13 cellular contexts compared by ENCODE assay signal in the genomic region with DNA sequence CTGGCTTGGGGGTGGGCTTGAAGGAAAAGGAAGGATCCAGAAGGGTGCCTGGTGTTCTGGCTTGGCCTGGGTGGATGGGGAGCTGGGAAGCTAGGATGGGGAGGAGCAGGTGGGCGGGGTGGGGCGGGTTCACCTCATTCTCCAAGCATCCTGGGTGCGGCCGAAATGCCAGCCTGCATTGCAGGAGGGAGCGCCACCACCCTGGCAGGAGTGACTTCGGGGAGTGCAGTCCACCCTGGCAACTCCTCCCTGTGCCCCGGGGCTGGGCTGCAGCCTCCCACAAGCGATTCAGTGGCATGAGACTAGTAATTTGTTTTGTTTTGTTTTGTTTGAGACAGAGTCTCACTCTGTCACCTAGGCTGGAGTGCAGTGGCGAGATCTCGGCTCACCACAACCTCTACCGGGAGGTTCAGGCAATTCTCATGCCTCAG. TPM values are rescaled to one million over a fixed set of nuclear protein-coding genes. Genes with fewer than 3 reads are reported as not detected.
A peak's percentile ranks its signal among the peaks of the same experiment; 100 is the strongest.
DNase-seq lines count a peak whose midpoint lies in the region; ATAC-seq and TF ChIP-seq lines count a peak whose summit lies in the region.
"Had no signal": no experiment of that assay in that cellular context is flagged by ENCODE, and none has a peak within 500 bp of the region (broad histone marks: within the 10 kb centered on the region; RNA-seq: fewer than 3 reads in every experiment).

No MANE protein-coding gene starts in this region.

- H3K18ac ChIP-seq in IMR-90 (ENCODE audit: low read depth, low read length) = no peak overlapping the region

- no peaks in the 10 kb centered on the region for H3K36me3 ChIP-seq in IMR-90 (ENCODE audit: control insufficient read depth, insufficient read depth, low read length)
- H3K36me3 ChIP-seq: uterus had no signal

- H3K9ac ChIP-seq in IMR-90 (ENCODE audit: low read depth, low read length) = no peak overlapping the region

- no peak overlapping the region for H3K14ac ChIP-seq in IMR-90 (replicated peaks; ENCODE audit: low read depth, low read length)

- no peak overlapping the region for H3K4me3 Mint-ChIP-seq in activated CD8-positive, alpha-beta T cell treated with anti-CD3 and anti-CD28 coated beads for 36 hours
- peak overlapping the region; percentile 39 to 82 (median 63) for H3K4me3 Mint-ChIP-seq in naive thymus-derived CD8-positive, alpha-beta T cell

- no peaks in the 10 kb centered on the region for H3K79me1 ChIP-seq in IMR-90 (ENCODE audit: low read depth in 1 of 2, low read length in 2 of 2)

- TF ChIP-seq CTCF in IMR-90 (conservative IDR thresholded peaks at IDR 0.05; ENCODE audit: low read depth, low read length) = no peak
- no peak for TF ChIP-seq CTCF in activated CD8-positive, alpha-beta T cell treated with anti-CD3 and anti-CD28 coated beads for 36 hours (IDR thresholded peaks at IDR 0.05)
- no peak for TF ChIP-seq CTCF in GM13976 (IDR thresholded peaks at IDR 0.05; ENCODE audit: borderline replicate concordance, control extremely low read depth, extremely low read depth, insufficient read depth, missing control alignments)

- H3K56ac ChIP-seq in IMR-90 (ENCODE audit: extremely low read depth, insufficient read depth, low read length) = no peak overlapping the region

- ATAC-seq in IMR-90 (ENCODE audit: low read depth) = no peak
- ATAC-seq in activated CD8-positive, alpha-beta T cell treated with anti-CD3 and anti-CD28 coated beads for 36 hours = peak; percentile 27
- peak; percentile 35 to 39 for ATAC-seq in naive thymus-derived CD8-positive, alpha-beta T cell
- ATAC-seq in HG03571 (IDR thresholded peaks at IDR 0.05; ENCODE audit: unreplicated experiment) = no peak
- no peak for ATAC-seq in HG03175 (IDR thresholded peaks at IDR 0.05; ENCODE audit: unreplicated experiment)

- H3K27me3 Mint-ChIP-seq in activated CD8-positive, alpha-beta T cell treated with anti-CD3 and anti-CD28 coated beads for 36 hours = no peaks in the 10 kb centered on the region
- peaks cover 0 to 2% (median 0%) of the 10 kb centered on the region in 5 donors for H3K27me3 Mint-ChIP-seq in naive thymus-derived CD8-positive, alpha-beta T cell

- H3K9me1 ChIP-seq in IMR-90 (ENCODE audit: insufficient read depth, low read length) = no peaks in the 10 kb centered on the region; the same call in 1 of the 2 replicates

- no peak overlapping the region for H4K91ac ChIP-seq in IMR-90 (ENCODE audit: insufficient read depth, low read depth, low read length)

- intact Hi-C loops in IMR-90 (cut with micrococcal nuclease) = no loop called here
- intact Hi-C loops in activated CD8-positive, alpha-beta T cell treated with anti-CD3 and anti-CD28 coated beads for 36 hours (cut with micrococcal nuclease) = no loop called here

- POLR2A ChIA-PET in IMR-90 (lab: Charles Lee; ENCODE audit: unreplicated experiment) = no interaction called here
- POLR2A ChIA-PET in activated CD8-positive, alpha-beta T cell treated with anti-CD3 and anti-CD28 coated beads for 36 hours (lab: Charles Lee) = interaction anchor here (0.9 to 2.2 kb wide), 2 partner anchors 10 kb away, joined by 3 to 7 read pairs; no protein-coding TSS in a partner anchor
- POLR2A ChIA-PET in naive thymus-derived CD8-positive, alpha-beta T cell (lab: Charles Lee) = interaction anchor here (1.3 kb wide), 1 partner anchor 16 kb away, joined by 4 read pairs; no protein-coding TSS in a partner anchor

- no peak overlapping the region for H3K4me2 ChIP-seq in IMR-90 (ENCODE audit: low read depth, low read length)

- in situ Hi-C loops in IMR-90 (cut with MboI; ENCODE audit: low sequenced_read_pairs) (no loop called here), GM13976 (cut with MboI; ENCODE audit: low sequenced_read_pairs, unreplicated experiment) (no loop called here)

- H3K36me3 Mint-ChIP-seq in activated CD8-positive, alpha-beta T cell treated with anti-CD3 and anti-CD28 coated beads for 36 hours (ENCODE audit: low read depth) = no peaks in the 10 kb centered on the region
- H3K36me3 Mint-ChIP-seq in naive thymus-derived CD8-positive, alpha-beta T cell = no peaks in the 10 kb centered on the region

- H3K4ac ChIP-seq in IMR-90 (ENCODE audit: low read depth, low read length) = no peak overlapping the region

- peak overlapping the region; percentile 67 for H3K27ac Mint-ChIP-seq in activated CD8-positive, alpha-beta T cell treated with anti-CD3 and anti-CD28 coated beads for 36 hours
- H3K27ac Mint-ChIP-seq in naive thymus-derived CD8-positive, alpha-beta T cell = peak overlapping the region in 9 of 10 donors; percentile 39 to 95 (median 86)

- H3K4me1 Mint-ChIP-seq in activated CD8-positive, alpha-beta T cell treated with anti-CD3 and anti-CD28 coated beads for 36 hours (ENCODE audit: low read depth) = peaks cover 21% of the 10 kb centered on the region
- peaks cover 13 to 35% (median 24%) of the 10 kb centered on the region in 4 donors for H3K4me1 Mint-ChIP-seq in naive thymus-derived CD8-positive, alpha-beta T cell

- TF ChIP-seq POLR2A in IMR-90 (IDR thresholded peaks at IDR 0.05; ENCODE audit: low read depth, low read length) = no peak

- no CpG with 5 or more reads among the region's 11 CpGs for WGBS in IMR-90 (ENCODE audit: extremely low coverage in 2 of 2, insufficient read length in 1 of 2), 2 experiments

- no peak overlapping the region for H2BK120ac ChIP-seq in IMR-90 (ENCODE audit: low read depth, low read length)

- no peak overlapping the region for H2BK15ac ChIP-seq in IMR-90 (ENCODE audit: low read depth, low read length)

- no peak overlapping the region for H2AK5ac ChIP-seq in IMR-90 (ENCODE audit: low read depth, low read length)

- H3K9me3 ChIP-seq in IMR-90 (ENCODE audit: control insufficient read depth, insufficient read depth, low read length) = no peaks in the 10 kb centered on the region
- H3K9me3 ChIP-seq: uterus had no signal

- 0 out of 2 replicates have a peak, but pooled peaks cover 1% of the 10 kb centered on the region for H3K4me1 ChIP-seq in IMR-90 (ENCODE audit: control insufficient read depth, insufficient read depth, low read length)
- H3K4me1 ChIP-seq: uterus had no signal

- peak; percentile 43 for DNase-seq in NCI-H345 (lab: John Stamatoyannopoulos, UW)
- DNase-seq in NCI-H345 treated with DMSO at 0.1 percent for 48 hours (lab: John Stamatoyannopoulos, UW; ENCODE audit: unreplicated experiment) = no peak
- no peak for DNase-seq in IMR-90
- no peak for DNase-seq in activated CD8-positive, alpha-beta T cell treated with anti-CD3 and anti-CD28 coated beads for 36 hours
- peak in 1 of 10 donors; percentile 29 for DNase-seq in naive thymus-derived CD8-positive, alpha-beta T cell
- DNase-seq in GM13976 (ENCODE audit: low spot score) = no peak
- DNase-seq: ACHN; KG1; stimulated activated CD4-positive, alpha-beta T cell treated with anti-CD3 and anti-CD28 coated beads, Interleukin-12 subunit alpha, Interleukin-12 subunit beta, amount 100 ng/mL, for 4 hours; uterus had no signal

- no peaks in the 10 kb centered on the region for H4K20me1 ChIP-seq in IMR-90 (ENCODE audit: insufficient read depth, low read length)

- peaks cover 4% of the 10 kb centered on the region; the same call in 1 of the 2 replicates for H3K27me3 ChIP-seq in IMR-90 (ENCODE audit: control insufficient read depth, insufficient read depth, low read length)
- H3K27me3 ChIP-seq: uterus had no signal

- no peak for TF ChIP-seq RAD21 in IMR-90 (IDR thresholded peaks at IDR 0.05; ENCODE audit: low read length)

- no peak overlapping the region for H4K5ac ChIP-seq in IMR-90 (ENCODE audit: low read depth, low read length)

- CTCF ChIA-PET in IMR-90 (lab: Yijun Ruan, JAX) = interaction anchor here (0.6 to 0.8 kb wide), 2 partner anchors 13 to 106 kb away, joined by 3 to 4 read pairs; a partner anchor contains a TSS
- CTCF ChIA-PET in activated CD8-positive, alpha-beta T cell treated with anti-CD3 and anti-CD28 coated beads for 36 hours (lab: Charles Lee) = interaction anchor here (2.6 kb wide), 1 partner anchor 13 kb away, joined by 9 read pairs; a partner anchor contains a TSS

- no peak overlapping the region for H4K8ac ChIP-seq in IMR-90 (ENCODE audit: low read depth in 2 of 2, low read length in 2 of 2)

- no peak overlapping the region for H2BK5ac ChIP-seq in IMR-90 (ENCODE audit: low read depth, low read length, poor library complexity, severe bottlenecking)

- peak overlapping the region; percentile 28 for H2AK9ac ChIP-seq in IMR-90 (replicated peaks; ENCODE audit: low read depth, low read length, poor library complexity)

- BruUV-seq in IMR-90 (replicated peaks; lab: Mats Ljungman, UMichigan) = no TSS peak

- H3K9me3 Mint-ChIP-seq in activated CD8-positive, alpha-beta T cell treated with anti-CD3 and anti-CD28 coated beads for 36 hours = no peaks in the 10 kb centered on the region
- no peaks in the 10 kb centered on the region for H3K9me3 Mint-ChIP-seq in naive thymus-derived CD8-positive, alpha-beta T cell

- dilution Hi-C loops in IMR-90 (cut with HindIII; ENCODE audit: low sequenced_read_pairs, unreplicated experiment) = no loop called here

- peak overlapping the region; percentile 61 for H2AFZ ChIP-seq in IMR-90 (replicated peaks; ENCODE audit: low read length, poor library complexity)

- H3K23ac ChIP-seq in IMR-90 (ENCODE audit: low read depth, low read length) = no peak overlapping the region

- no peak overlapping the region for H3K4me3 ChIP-seq in IMR-90 (ENCODE audit: insufficient read depth, low read depth, low read length)
- H3K4me3 ChIP-seq: uterus had no signal

- no peak overlapping the region for H2BK20ac ChIP-seq in IMR-90 (ENCODE audit: low read depth, low read length)

- H3K27ac ChIP-seq in IMR-90 (ENCODE audit: insufficient read depth, low read length) = no peak overlapping the region
- H3K27ac ChIP-seq: uterus had no signal

RNA-seq across cellular contexts. Expression of a gene that starts 5.5 kb away (rescaled TPM):
- not detected in 2 replicates for total RNA-seq in IMR-90 (2012; rRNA removed)
- polyA plus RNA-seq in IMR-90 (2012; rRNA removed) = 0.02 and 0.03 TPM in 2 replicates
- polyA plus RNA-seq in IMR-90 (2012; cell fraction: cytosol; rRNA removed) = 0.03 TPM in 1 of 2 replicates, not detected in the other
- polyA plus RNA-seq in IMR-90 (2012; cell fraction: nucleus; rRNA removed; ENCODE audit: low replicate concordance) = 0.08 and 0.11 TPM in 2 replicates
- 1 to 10 TPM; 2.1 to 2.3 TPM for total RNA-seq in activated CD8-positive, alpha-beta T cell treated with anti-CD3 and anti-CD28 coated beads for 36 hours
- 1 to 10 TPM; 7.2 to 8.2 TPM for total RNA-seq in naive thymus-derived CD8-positive, alpha-beta T cell
- polyA plus RNA-seq in naive thymus-derived CD8-positive, alpha-beta T cell = 1 to 10 TPM; 1.8 to 4.4 (median 3.0) TPM
- total RNA-seq: RPMI7951 had no signal

RNA-seq across cellular contexts. Expression of a gene that starts 5.9 kb away (rescaled TPM):
- total RNA-seq in IMR-90 (2012; rRNA removed) = 5.4 and 8.3 TPM in 2 replicates
- 14.8 and 16.3 TPM in 2 replicates for polyA plus RNA-seq in IMR-90 (2012; rRNA removed)
- polyA plus RNA-seq in IMR-90 (2012; cell fraction: cytosol; rRNA removed) = 34.6 and 35.1 TPM in 2 replicates
- polyA plus RNA-seq in IMR-90 (2012; cell fraction: nucleus; rRNA removed; ENCODE audit: low replicate concordance) = 8.9 and 24.0 TPM in 2 replicates
- total RNA-seq in activated CD8-positive, alpha-beta T cell treated with anti-CD3 and anti-CD28 coated beads for 36 hours = 10 to 100 TPM; 15.9 to 16.0 TPM
- total RNA-seq in naive thymus-derived CD8-positive, alpha-beta T cell = 1 to 10 TPM; 8.8 to 8.9 TPM
- 10 to 100 TPM; 26.2 to 37.7 (median 30.9) TPM for polyA plus RNA-seq in naive thymus-derived CD8-positive, alpha-beta T cell

RNA-seq across cellular contexts. Expression of a gene that starts 13.7 kb away (rescaled TPM):
- 0.90 and 1.1 TPM in 2 replicates for total RNA-seq in IMR-90 (2012; rRNA removed)
- polyA plus RNA-seq in IMR-90 (2012; rRNA removed) = 12.5 and 12.9 TPM in 2 replicates
- polyA plus RNA-seq in IMR-90 (2012; cell fraction: cytosol; rRNA removed) = 10.1 and 16.2 TPM in 2 replicates
- 10.8 and 25.9 TPM in 2 replicates for polyA plus RNA-seq in IMR-90 (2012; cell fraction: nucleus; rRNA removed; ENCODE audit: low replicate concordance)
- total RNA-seq in activated CD8-positive, alpha-beta T cell treated with anti-CD3 and anti-CD28 coated beads for 36 hours = 10 to 100 TPM; 14.4 to 16.1 TPM
- total RNA-seq in naive thymus-derived CD8-positive, alpha-beta T cell = 10 to 100 TPM in 1 of 2 experiments, 1 to 10 TPM in 1; 9.8 to 13.9 TPM
- polyA plus RNA-seq in naive thymus-derived CD8-positive, alpha-beta T cell = 10 to 100 TPM; 18.1 to 24.7 (median 23.5) TPM

RNA-seq across cellular contexts. Expression of a gene that starts 14.6 kb away (rescaled TPM):
- total RNA-seq in IMR-90 (2012; rRNA removed) = not detected in 2 replicates
- 0.04 TPM in 1 of 2 replicates, not detected in the other for polyA plus RNA-seq in IMR-90 (2012; rRNA removed)
- polyA plus RNA-seq in IMR-90 (2012; cell fraction: cytosol; rRNA removed) = not detected in 2 replicates
- 0.34 and 0.41 TPM in 2 replicates for polyA plus RNA-seq in IMR-90 (2012; cell fraction: nucleus; rRNA removed; ENCODE audit: low replicate concordance)
- total RNA-seq in activated CD8-positive, alpha-beta T cell treated with anti-CD3 and anti-CD28 coated beads for 36 hours = under 1 TPM in 1 of 2 experiments, not detected in 1; 0.11 TPM
- total RNA-seq in naive thymus-derived CD8-positive, alpha-beta T cell = under 1 TPM; 0.58 to 0.99 TPM
- polyA plus RNA-seq in naive thymus-derived CD8-positive, alpha-beta T cell = under 1 TPM; 0.18 to 0.32 (median 0.23) TPM
- total RNA-seq: RPMI7951 had no signal

RNA-seq across cellular contexts. Expression of a gene that starts 57.1 kb away (rescaled TPM):
- total RNA-seq in IMR-90 (2012; rRNA removed) = under 0.01 and 0.28 TPM in 2 replicates
- polyA plus RNA-seq in IMR-90 (2012; rRNA removed) = 0.22 and 0.24 TPM in 2 replicates
- 0.06 and 0.38 TPM in 2 replicates for polyA plus RNA-seq in IMR-90 (2012; cell fraction: cytosol; rRNA removed)
- polyA plus RNA-seq in IMR-90 (2012; cell fraction: nucleus; rRNA removed; ENCODE audit: low replicate concordance) = 0.05 and 0.29 TPM in 2 replicates
- 10 to 100 TPM; 29.9 to 30.3 TPM for total RNA-seq in activated CD8-positive, alpha-beta T cell treated with anti-CD3 and anti-CD28 coated beads for 36 hours
- 10 to 100 TPM; 42.8 to 45.1 TPM for total RNA-seq in naive thymus-derived CD8-positive, alpha-beta T cell
- 10 to 100 TPM; 13.8 to 50.8 (median 23.5) TPM for polyA plus RNA-seq in naive thymus-derived CD8-positive, alpha-beta T cell

Comparison
In these comparisons a context has a peak if more than half of its experiments do, and no peak if none do; other contexts are left out.
1. ATAC-seq: peak in activated CD8-positive, alpha-beta T cell treated with anti-CD3 and anti-CD28 coated beads for 36 hours (single experiment) and naive thymus-derived CD8-positive, alpha-beta T cell (2 of 2); none in IMR-90 (single experiment), HG03571 (single experiment) and HG03175 (single experiment).